Comparison of ENCODE assay signal across 30 cellular contexts in genomic region chr14:48974994-48975393, GRCh38.
DNase-seq lines count a peak whose midpoint lies in the region; ATAC-seq and TF ChIP-seq lines count a peak whose summit lies in the region.
"Had no signal": no experiment of that assay in that cellular context is flagged by ENCODE, and none has a peak within 500 bp of the region (broad histone marks: within the 10 kb centered on the region; RNA-seq: fewer than 3 reads in every experiment).

No MANE protein-coding gene starts in this region.

- intact Hi-C loops in adrenal gland (cut with DNase I): no loop called here

- TF ChIP-seq CTCF in Loucy (conservative IDR thresholded peaks at IDR 0.05; ENCODE audit: low read length) (peak; percentile 54), WTC11 (IDR thresholded peaks at IDR 0.05) (no peak), retinal pigment epithelial cell (conservative IDR thresholded peaks at IDR 0.05; ENCODE audit: low read depth, low read length) (peak; percentile 3), adrenal gland (IDR thresholded peaks at IDR 0.05) (no peak)

- H3F3A ChIP-seq in Loucy (ENCODE audit: low read depth): 0 out of 2 replicates have a peak, but pooled peaks cover 7% of the 10 kb centered on the region

- no peak overlapping the region for H3K4me3 Mint-ChIP-seq in WTC11
- H3K4me3 Mint-ChIP-seq: activated CD4-positive, alpha-beta T cell treated with anti-CD3 and anti-CD28 coated beads, Interleukin-2, amount 10 ng/mL, durations not matched to agents 7 days and 5 days; activated T-cell treated with anti-CD3 and anti-CD28 coated beads, Interleukin-2, amount 50 U/mL, for 4 hours; mesothelial cell of epicardium; naive thymus-derived CD4-positive, alpha-beta T cell had no signal

- no peaks in the 10 kb centered on the region for H4K20me1 ChIP-seq in Loucy (ENCODE audit: insufficient read depth, low read length, poor library complexity, severe bottlenecking)
- H4K20me1 ChIP-seq: BLaER1 had no signal

- no peak for TF ChIP-seq POLR2A in adrenal gland (IDR thresholded peaks at IDR 0.05)

- CTCF ChIA-PET in WTC11 (lab: Charles Lee): no interaction called here

- H3K27ac ChIP-seq in adrenal gland: no peak overlapping the region
- H3K27ac ChIP-seq: BLaER1, gastroesophageal sphincter, GM23248, testis had no signal

- no peak overlapping the region for H3K4me2 ChIP-seq in Loucy (ENCODE audit: low read depth, low read length, poor library complexity, severe bottlenecking)
- H3K4me2 ChIP-seq: BLaER1 had no signal

- H3K9me3 Mint-ChIP-seq in WTC11: peaks cover 34% of the 10 kb centered on the region
- H3K9me3 Mint-ChIP-seq: activated CD4-positive, alpha-beta T cell treated with anti-CD3 and anti-CD28 coated beads, Interleukin-2, amount 10 ng/mL, durations not matched to agents 7 days and 5 days had no signal

- H3K4me1 ChIP-seq in Loucy (ENCODE audit: insufficient read depth, low read length, poor library complexity, severe bottlenecking): peaks cover 21% of the 10 kb centered on the region
- H3K4me1 ChIP-seq in adrenal gland (replicated peaks in 1 of 2): no peaks in the 10 kb centered on the region
- H3K4me1 ChIP-seq: BLaER1, gastroesophageal sphincter, testis had no signal

- no peaks in the 10 kb centered on the region; the same call in 1 of the 2 replicates for H3K27me3 Mint-ChIP-seq in WTC11 (ENCODE audit: low read depth)
- H3K27me3 Mint-ChIP-seq: activated CD4-positive, alpha-beta T cell treated with anti-CD3 and anti-CD28 coated beads, Interleukin-2, amount 10 ng/mL, durations not matched to agents 7 days and 5 days had no signal

- ATAC-seq in WTC11: peak; percentile 75
- ATAC-seq in GM19463 (IDR thresholded peaks at IDR 0.05; ENCODE audit: unreplicated experiment): no peak
- ATAC-seq: activated T-cell treated with anti-CD3 and anti-CD28 coated beads, Interleukin-2, amount 50 U/mL, for 4 hours; gastroesophageal sphincter; left ventricle myocardium superior; naive thymus-derived CD4-positive, alpha-beta T cell; stimulated activated naive CD8-positive, alpha-beta T cell treated with anti-CD3 and anti-CD28 coated beads, Interleukin-15, Interleukin-2, amounts not matched to agents 100 U/mL and 50 U/mL, for 24 hours had no signal

- no peaks in the 10 kb centered on the region for H3K79me2 ChIP-seq in Loucy (ENCODE audit: insufficient read depth, low read length)

- H3K27me3 ChIP-seq in Loucy (ENCODE audit: insufficient read depth, low read length, poor library complexity, severe bottlenecking) (no peaks in the 10 kb centered on the region), adrenal gland (no peaks in the 10 kb centered on the region)
- H3K27me3 ChIP-seq: BLaER1, gastroesophageal sphincter, testis had no signal

- H3K36me3 ChIP-seq in Loucy (ENCODE audit: insufficient read depth, low read length) (no peaks in the 10 kb centered on the region), adrenal gland (replicated peaks in 1 of 2) (no peaks in the 10 kb centered on the region)
- H3K36me3 ChIP-seq: BLaER1, gastroesophageal sphincter had no signal

- 55 to 80% (median 65%) methylated on average over 1 of the region's 1 CpG for WGBS in adrenal gland, 4 donors

- H3K4me3 ChIP-seq in Loucy (ENCODE audit: low read length, poor library complexity, severe bottlenecking): no peak overlapping the region
- H3K4me3 ChIP-seq in retinal pigment epithelial cell (ENCODE audit: low read length): no peak overlapping the region
- H3K4me3 ChIP-seq in adrenal gland: no peak overlapping the region
- H3K4me3 ChIP-seq: BLaER1, gastroesophageal sphincter, GM23248, testis had no signal

- H3K9ac ChIP-seq in Loucy (ENCODE audit: low read depth, low read length, poor library complexity, severe bottlenecking): no peak overlapping the region
- H3K9ac ChIP-seq: BLaER1, GM23248 had no signal

- H3K9me3 ChIP-seq in Loucy (ENCODE audit: insufficient read depth, low read depth, low read length) (no peaks in the 10 kb centered on the region; the same call in 1 of the 2 replicates), adrenal gland (replicated peaks in 1 of 3) (no peaks in the 10 kb centered on the region)
- H3K9me3 ChIP-seq: BLaER1, gastroesophageal sphincter, testis had no signal

- H3K9me2 ChIP-seq in Loucy (replicated peaks; ENCODE audit: low read depth, low read length): no peaks in the 10 kb centered on the region

- POLR2A ChIA-PET in WTC11 (lab: Charles Lee): no interaction called here

- H3K27ac Mint-ChIP-seq in WTC11: no peak overlapping the region
- H3K27ac Mint-ChIP-seq: activated CD4-positive, alpha-beta T cell treated with anti-CD3 and anti-CD28 coated beads, Interleukin-2, amount 10 ng/mL, durations not matched to agents 7 days and 5 days; mesothelial cell of epicardium; naive thymus-derived CD4-positive, alpha-beta T cell had no signal

- DNase-seq in ELF-1 (ENCODE audit: low read depth, low spot score): peak; percentile 1
- no peak for DNase-seq in WTC11 (ENCODE audit: low spot score)
- no peak for DNase-seq in retinal pigment epithelial cell (ENCODE audit: low read depth)
- DNase-seq in UCSD-AML1 (lab: John Stamatoyannopoulos, UW; ENCODE audit: unreplicated experiment): no peak
- DNase-seq in adrenal gland: no peak
- DNase-seq in DMS53 (lab: John Stamatoyannopoulos, UW): no peak
- DNase-seq: ACHN; activated CD4-positive, alpha-beta T cell treated with anti-CD3 and anti-CD28 coated beads, Interleukin-2, amount 10 ng/mL, durations not matched to agents 7 days and 5 days; activated naive CD4-positive, alpha-beta T cell; activated T-cell treated with anti-CD3 and anti-CD28 coated beads, Interleukin-2, amount 50 U/mL, for 4 hours; dermis blood vessel endothelial cell; DMS79 treated with DMSO at 0.1 percent for 48 hours; GM23248; hypothalamus; IMR-90; islet precursor cell; left ventricle myocardium superior; naive thymus-derived CD4-positive, alpha-beta T cell; NCI-H1092 treated with DMSO at 0.1 percent for 48 hours; NCI-H2081; NCI-H774; occipital lobe; stimulated activated naive CD8-positive, alpha-beta T cell treated with anti-CD3 and anti-CD28 coated beads, Interleukin-15, Interleukin-2, amounts not matched to agents 100 U/mL and 50 U/mL, for 24 hours; T-helper 9 cell; testis had no signal

- no peaks in the 10 kb centered on the region for H3K4me1 Mint-ChIP-seq in WTC11
- H3K4me1 Mint-ChIP-seq: activated CD4-positive, alpha-beta T cell treated with anti-CD3 and anti-CD28 coated beads, Interleukin-2, amount 10 ng/mL, durations not matched to agents 7 days and 5 days; naive thymus-derived CD4-positive, alpha-beta T cell had no signal

- H2AFZ ChIP-seq in Loucy (ENCODE audit: low read length): no peak overlapping the region
- H2AFZ ChIP-seq: GM23248 had no signal

- H3K36me3 Mint-ChIP-seq in WTC11: peaks cover 13% of the 10 kb centered on the region
- H3K36me3 Mint-ChIP-seq: naive thymus-derived CD4-positive, alpha-beta T cell had no signal

TF ChIP-seq in WTC11, 78 proteins besides CTCF, POLR2A, EP300 and RAD21:
- TF ChIP-seq GABPB1 (CRISPR knock-in tag; IDR thresholded peaks at IDR 0.05) (no peak), ZNF671 (CRISPR knock-in tag; IDR thresholded peaks at IDR 0.05) (no peak), ZNF232 (CRISPR knock-in tag; IDR thresholded peaks at IDR 0.05) (no peak), ZBTB43 (CRISPR knock-in tag; IDR thresholded peaks at IDR 0.05) (no peak), KAT7 (CRISPR knock-in tag; IDR thresholded peaks at IDR 0.05; ENCODE audit: borderline replicate concordance) (no peak), MYBL2 (CRISPR knock-in tag; IDR thresholded peaks at IDR 0.05) (no peak), ESRRA (CRISPR knock-in tag; IDR thresholded peaks at IDR 0.05; ENCODE audit: borderline replicate concordance) (no peak), GTF2I (CRISPR knock-in tag; conservative IDR thresholded peaks at IDR 0.05) (no peak), NFATC4 (CRISPR knock-in tag; IDR thresholded peaks at IDR 0.05) (no peak), SP1 (CRISPR knock-in tag; conservative IDR thresholded peaks at IDR 0.05) (no peak), CBFB (CRISPR knock-in tag; IDR thresholded peaks at IDR 0.05; ENCODE audit: low read depth) (no peak), NR2C2 (CRISPR knock-in tag; IDR thresholded peaks at IDR 0.05) (no peak)
- TF ChIP-seq, protein P1, sequence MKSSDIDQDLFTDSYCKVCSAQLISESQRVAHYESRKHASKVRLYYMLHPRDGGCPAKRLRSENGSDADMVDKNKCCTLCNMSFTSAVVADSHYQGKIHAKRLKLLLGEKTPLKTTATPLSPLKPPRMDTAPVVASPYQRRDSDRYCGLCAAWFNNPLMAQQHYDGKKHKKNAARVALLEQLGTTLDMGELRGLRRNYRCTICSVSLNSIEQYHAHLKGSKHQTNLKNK (CRISPR knock-in tag; IDR thresholded peaks at IDR 0.05): no peak
- TF ChIP-seq, protein P2, sequence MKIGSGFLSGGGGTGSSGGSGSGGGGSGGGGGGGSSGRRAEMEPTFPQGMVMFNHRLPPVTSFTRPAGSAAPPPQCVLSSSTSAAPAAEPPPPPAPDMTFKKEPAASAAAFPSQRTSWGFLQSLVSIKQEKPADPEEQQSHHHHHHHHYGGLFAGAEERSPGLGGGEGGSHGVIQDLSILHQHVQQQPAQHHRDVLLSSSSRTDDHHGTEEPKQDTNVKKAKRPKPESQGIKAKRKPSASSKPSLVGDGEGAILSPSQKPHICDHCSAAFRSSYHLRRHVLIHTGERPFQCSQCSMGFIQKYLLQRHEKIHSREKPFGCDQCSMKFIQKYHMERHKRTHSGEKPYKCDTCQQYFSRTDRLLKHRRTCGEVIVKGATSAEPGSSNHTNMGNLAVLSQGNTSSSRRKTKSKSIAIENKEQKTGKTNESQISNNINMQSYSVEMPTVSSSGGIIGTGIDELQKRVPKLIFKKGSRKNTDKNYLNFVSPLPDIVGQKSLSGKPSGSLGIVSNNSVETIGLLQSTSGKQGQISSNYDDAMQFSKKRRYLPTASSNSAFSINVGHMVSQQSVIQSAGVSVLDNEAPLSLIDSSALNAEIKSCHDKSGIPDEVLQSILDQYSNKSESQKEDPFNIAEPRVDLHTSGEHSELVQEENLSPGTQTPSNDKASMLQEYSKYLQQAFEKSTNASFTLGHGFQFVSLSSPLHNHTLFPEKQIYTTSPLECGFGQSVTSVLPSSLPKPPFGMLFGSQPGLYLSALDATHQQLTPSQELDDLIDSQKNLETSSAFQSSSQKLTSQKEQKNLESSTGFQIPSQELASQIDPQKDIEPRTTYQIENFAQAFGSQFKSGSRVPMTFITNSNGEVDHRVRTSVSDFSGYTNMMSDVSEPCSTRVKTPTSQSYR (CRISPR knock-in tag; IDR thresholded peaks at IDR 0.05): no peak

Comparison
In these comparisons a context has a peak if more than half of its experiments do, and no peak if none do; other contexts are left out.
1. CTCF ChIP-seq: peak in Loucy (single experiment) and retinal pigment epithelial cell (single experiment); none in WTC11 (single experiment) and adrenal gland (0 of 6).